2 cellular contexts compared by ENCODE assay signal in the genomic region with DNA sequence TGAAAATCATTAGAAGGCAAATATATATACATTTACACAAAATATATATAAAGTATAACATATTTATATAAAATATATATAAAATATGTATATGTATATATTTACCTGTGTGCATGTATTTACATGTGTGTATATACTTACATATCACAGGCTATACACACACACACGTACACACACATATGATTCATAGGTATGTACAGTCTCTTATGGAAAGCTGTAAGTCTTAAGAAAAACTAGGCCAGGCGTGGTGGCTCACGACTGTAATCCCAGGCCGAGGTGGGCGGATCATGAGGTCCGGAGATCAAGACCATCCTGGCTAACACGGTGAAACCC.
TF ChIP-seq lines count a peak whose summit lies in the region.

No MANE protein-coding gene starts in this region.

TF ChIP-seq in A549, 52 proteins besides CTCF, POLR2A, EP300 and RAD21 (continued from another document):
- TF ChIP-seq CEBPB (IDR thresholded peaks at IDR 0.05) (no peak), SMC3 (IDR thresholded peaks at IDR 0.05) (no peak), TP53 (CRISPR knock-in tag; IDR thresholded peaks at IDR 0.05) (no peak)
- TF ChIP-seq, protein P1, sequence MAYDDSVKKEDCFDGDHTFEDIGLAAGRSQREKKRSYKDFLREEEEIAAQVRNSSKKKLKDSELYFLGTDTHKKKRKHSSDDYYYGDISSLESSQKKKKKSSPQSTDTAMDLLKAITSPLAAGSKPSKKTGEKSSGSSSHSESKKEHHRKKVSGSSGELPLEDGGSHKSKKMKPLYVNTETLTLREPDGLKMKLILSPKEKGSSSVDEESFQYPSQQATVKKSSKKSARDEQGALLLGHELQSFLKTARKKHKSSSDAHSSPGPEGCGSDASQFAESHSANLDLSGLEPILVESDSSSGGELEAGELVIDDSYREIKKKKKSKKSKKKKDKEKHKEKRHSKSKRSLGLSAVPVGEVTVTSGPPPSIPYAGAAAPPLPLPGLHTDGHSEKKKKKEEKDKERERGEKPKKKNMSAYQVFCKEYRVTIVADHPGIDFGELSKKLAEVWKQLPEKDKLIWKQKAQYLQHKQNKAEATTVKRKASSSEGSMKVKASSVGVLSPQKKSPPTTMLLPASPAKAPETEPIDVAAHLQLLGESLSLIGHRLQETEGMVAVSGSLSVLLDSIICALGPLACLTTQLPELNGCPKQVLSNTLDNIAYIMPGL (CRISPR knock-in tag; IDR thresholded peaks at IDR 0.05; ENCODE audit: borderline replicate concordance): no peak
- TF ChIP-seq, protein P2, sequence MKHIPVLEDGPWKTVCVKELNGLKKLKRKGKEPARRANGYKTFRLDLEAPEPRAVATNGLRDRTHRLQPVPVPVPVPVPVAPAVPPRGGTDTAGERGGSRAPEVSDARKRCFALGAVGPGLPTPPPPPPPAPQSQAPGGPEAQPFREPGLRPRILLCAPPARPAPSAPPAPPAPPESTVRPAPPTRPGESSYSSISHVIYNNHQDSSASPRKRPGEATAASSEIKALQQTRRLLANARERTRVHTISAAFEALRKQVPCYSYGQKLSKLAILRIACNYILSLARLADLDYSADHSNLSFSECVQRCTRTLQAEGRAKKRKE (CRISPR knock-in tag; IDR thresholded peaks at IDR 0.05; ENCODE audit: low read depth): no peak
- TF ChIP-seq, protein P3, sequence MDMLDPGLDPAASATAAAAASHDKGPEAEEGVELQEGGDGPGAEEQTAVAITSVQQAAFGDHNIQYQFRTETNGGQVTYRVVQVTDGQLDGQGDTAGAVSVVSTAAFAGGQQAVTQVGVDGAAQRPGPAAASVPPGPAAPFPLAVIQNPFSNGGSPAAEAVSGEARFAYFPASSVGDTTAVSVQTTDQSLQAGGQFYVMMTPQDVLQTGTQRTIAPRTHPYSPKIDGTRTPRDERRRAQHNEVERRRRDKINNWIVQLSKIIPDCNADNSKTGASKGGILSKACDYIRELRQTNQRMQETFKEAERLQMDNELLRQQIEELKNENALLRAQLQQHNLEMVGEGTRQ (IDR thresholded peaks at IDR 0.05): no peak

TF ChIP-seq in HEK293, 187 proteins besides CTCF, POLR2A, EP300 and RAD21 (continued from another document):
- TF ChIP-seq ZBTB8A (tag by site-specific recombination; IDR thresholded peaks at IDR 0.05) (no peak), ZEB2 (tag by site-specific recombination; IDR thresholded peaks at IDR 0.05) (no peak), ZNF654 (tag by site-specific recombination; IDR thresholded peaks at IDR 0.05; ENCODE audit: low read depth) (no peak), ZNF341 (tag by site-specific recombination; IDR thresholded peaks at IDR 0.05; ENCODE audit: low read depth) (no peak)
- TF ChIP-seq, protein P4, sequence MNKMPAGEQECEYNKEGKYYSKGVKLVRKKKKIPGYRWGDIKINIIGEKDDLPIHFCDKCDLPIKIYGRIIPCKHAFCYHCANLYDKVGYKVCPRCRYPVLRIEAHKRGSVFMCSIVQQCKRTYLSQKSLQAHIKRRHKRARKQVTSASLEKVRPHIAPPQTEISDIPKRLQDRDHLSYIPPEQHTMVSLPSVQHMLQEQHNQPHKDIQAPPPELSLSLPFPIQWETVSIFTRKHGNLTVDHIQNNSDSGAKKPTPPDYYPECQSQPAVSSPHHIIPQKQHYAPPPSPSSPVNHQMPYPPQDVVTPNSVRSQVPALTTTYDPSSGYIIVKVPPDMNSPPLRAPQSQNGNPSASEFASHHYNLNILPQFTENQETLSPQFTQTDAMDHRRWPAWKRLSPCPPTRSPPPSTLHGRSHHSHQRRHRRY (tag by site-specific recombination; IDR thresholded peaks at IDR 0.05): no peak
